8 cellular contexts compared by ENCODE assay signal in the genomic region with DNA sequence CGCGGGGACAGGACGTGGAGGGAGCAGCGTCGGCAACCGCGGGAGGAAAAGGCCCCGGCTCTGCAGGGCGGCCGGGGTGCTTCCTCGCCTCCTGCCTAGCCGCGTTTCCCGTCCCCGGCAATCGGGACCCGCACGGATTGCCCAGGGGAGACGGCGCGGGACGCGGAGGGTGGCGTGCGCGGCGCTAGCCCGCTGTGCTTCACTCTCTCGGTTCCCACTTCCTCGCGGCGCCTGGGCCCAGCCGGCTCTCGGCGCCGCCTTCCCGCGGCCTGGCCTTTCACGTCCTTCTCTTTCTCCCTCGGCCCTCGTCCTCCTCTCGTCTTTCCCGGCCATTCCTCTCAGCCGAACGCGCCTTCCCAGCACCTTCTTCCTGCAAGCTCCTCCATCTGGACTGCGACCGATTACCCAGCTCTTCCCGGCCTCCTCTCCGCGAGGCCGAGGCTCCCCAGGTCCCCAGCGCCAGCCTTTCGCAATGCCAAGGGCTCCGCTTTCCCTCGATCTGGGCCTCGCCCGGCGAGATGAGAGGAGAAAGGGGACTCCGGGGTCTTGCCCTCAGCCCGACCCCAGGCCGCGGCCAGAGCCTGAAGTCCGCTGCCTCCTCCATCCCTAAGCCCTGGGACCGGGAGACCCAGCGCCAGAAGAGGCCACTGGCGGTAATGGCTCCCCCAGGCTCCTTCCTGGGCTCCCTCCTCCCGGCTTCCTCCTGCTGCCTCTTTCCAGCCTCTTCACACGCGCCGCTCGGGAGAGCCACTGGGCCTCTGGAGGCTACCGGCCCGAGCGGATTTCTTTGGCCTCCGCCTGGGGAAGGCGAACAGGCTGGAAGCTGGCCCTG. TPM values are rescaled to one million over a fixed set of nuclear protein-coding genes. Genes with fewer than 3 reads are reported as not detected.
DNase-seq lines count a peak whose midpoint lies in the region; ATAC-seq, FAIRE-seq and TF ChIP-seq lines count a peak whose summit lies in the region.

No MANE protein-coding gene starts in this region.

- H2AFZ ChIP-seq in smooth muscle cell (ENCODE audit: low read depth), result peak overlapping the region; percentile 92

- POLR2A ChIA-PET in BJ (lab: Charles Lee), result interaction anchor here (0.5 kb wide), 1 partner anchor 155 kb away, joined by 9 read pairs; no protein-coding TSS in a partner anchor

- no peak for ATAC-seq in GM18517 (IDR thresholded peaks at IDR 0.05; ENCODE audit: unreplicated experiment)

- no peaks in the 10 kb centered on the region for H3K79me2 ChIP-seq in smooth muscle cell (ENCODE audit: low read depth)

- H3K9me3 ChIP-seq in adipocyte (ENCODE audit: control insufficient read depth, low read length), result no peaks in the 10 kb centered on the region
- peaks cover 4% of the 10 kb centered on the region for H3K9me3 ChIP-seq in iPS-18a (ENCODE audit: control insufficient read depth, low read depth, low read length)
- no peaks in the 10 kb centered on the region for H3K9me3 ChIP-seq in smooth muscle cell (replicated peaks; ENCODE audit: low read depth)

- CTCF ChIA-PET in BJ (lab: Yijun Ruan, JAX), result interaction anchor here (1.1 to 1.3 kb wide), 2 partner anchors 15 to 77 kb away, joined by 3 read pairs; a partner anchor contains a TSS

- DNase-seq in BJ (ENCODE audit: low read depth) (no peak), HTR-8/SVneo (ENCODE audit: insufficient read length, low spot score) (no peak), adipocyte (ENCODE audit: low read depth) (peak; percentile 44), smooth muscle cell (lab: John Stamatoyannopoulos, UW; ENCODE audit: unreplicated experiment) (no peak), SW480 (ENCODE audit: low spot score) (no peak), GF-D8 (lab: John Stamatoyannopoulos, UW) (no peak)

- TF ChIP-seq CTCF in BJ (IDR thresholded peaks at IDR 0.05; ENCODE audit: insufficient read depth, low read depth, low read length) (no peak), smooth muscle cell (IDR thresholded peaks at IDR 0.05; ENCODE audit: borderline replicate concordance, insufficient read depth, poor library complexity, severe bottlenecking) (no peak)

- H3K4me3 ChIP-seq in BJ (ENCODE audit: low read depth, low read length), result peak overlapping the region; percentile 53
- peak overlapping the region; percentile 80 for H3K4me3 ChIP-seq in adipocyte (ENCODE audit: low read length)
- H3K4me3 ChIP-seq in iPS-18a (ENCODE audit: low read length), result peak overlapping the region; percentile 55
- peak overlapping the region; percentile 59 for H3K4me3 ChIP-seq in smooth muscle cell

- H3K27ac ChIP-seq in iPS-18a (ENCODE audit: low read length) (no peak overlapping the region), smooth muscle cell (ENCODE audit: low read depth) (no peak overlapping the region)

- 2% methylated on average over 71 of the region's 77 CpGs for WGBS in smooth muscle cell (ENCODE audit: low lambda C conversion rate)

- peak; percentile 16 for FAIRE-seq in HTR-8/SVneo (lab: Jason Lieb, UNC)

- H3K27me3 ChIP-seq in BJ (ENCODE audit: control insufficient read depth, insufficient read depth, low read length) (peaks cover 35% of the 10 kb centered on the region), adipocyte (replicated peaks; ENCODE audit: control insufficient read depth, insufficient read depth, low read length) (peaks cover 38% of the 10 kb centered on the region), iPS-18a (ENCODE audit: control insufficient read depth, insufficient read depth, low read length) (peaks cover 100% of the 10 kb centered on the region), smooth muscle cell (ENCODE audit: low read depth) (peaks cover 97% of the 10 kb centered on the region)

- peak overlapping the region; percentile 93 for H3K4me2 ChIP-seq in smooth muscle cell

- peaks cover 14% of the 10 kb centered on the region for H3K4me1 ChIP-seq in adipocyte (ENCODE audit: control insufficient read depth, insufficient read depth, low read length)
- peaks cover 19% of the 10 kb centered on the region for H3K4me1 ChIP-seq in iPS-18a (ENCODE audit: control insufficient read depth, low read depth, low read length)
- peaks cover 9% of the 10 kb centered on the region for H3K4me1 ChIP-seq in smooth muscle cell (ENCODE audit: low read depth)

- H3F3A ChIP-seq in smooth muscle cell (ENCODE audit: low read depth), result no peaks in the 10 kb centered on the region

- H3K36me3 ChIP-seq in BJ (ENCODE audit: control insufficient read depth, insufficient read depth, low read length), result no peaks in the 10 kb centered on the region
- no peaks in the 10 kb centered on the region for H3K36me3 ChIP-seq in adipocyte (ENCODE audit: control insufficient read depth, insufficient read depth, low read length, severe bottlenecking)
- H3K36me3 ChIP-seq in iPS-18a (ENCODE audit: control insufficient read depth, low read depth, low read length), result no peaks in the 10 kb centered on the region
- H3K36me3 ChIP-seq in smooth muscle cell (ENCODE audit: low read depth), result no peaks in the 10 kb centered on the region

- peaks cover 43% of the 10 kb centered on the region for H4K20me1 ChIP-seq in smooth muscle cell (ENCODE audit: low read depth)

- H3K9ac ChIP-seq in adipocyte (ENCODE audit: low read length), result peak overlapping the region; percentile 87
- peak overlapping the region; percentile 13 for H3K9ac ChIP-seq in iPS-18a (ENCODE audit: low read length)
- no peak overlapping the region for H3K9ac ChIP-seq in smooth muscle cell (ENCODE audit: low read depth)

RNA-seq across cellular contexts. Expression of a gene that starts 1.1 kb away (rescaled TPM):
- polyA plus RNA-seq in BJ (2011; rRNA removed) (0.72 and 0.94 TPM in 2 replicates), smooth muscle cell (1.9 and 3.3 TPM in 2 replicates)
- 0.57 TPM in 1 of 2 replicates, not detected in the other for polyA minus RNA-seq in BJ (2011; rRNA and poly(A)+ RNA removed)
- 0.81 and 1.3 TPM in 2 replicates for total RNA-seq in smooth muscle cell

RNA-seq across cellular contexts. Expression of a gene that starts 34.2 kb away (rescaled TPM):
- polyA plus RNA-seq in BJ (2011; rRNA removed) (0.85 and 1.3 TPM in 2 replicates), smooth muscle cell (0.59 and 2.0 TPM in 2 replicates)
- not detected in 2 replicates for polyA minus RNA-seq in BJ (2011; rRNA and poly(A)+ RNA removed)
- total RNA-seq in smooth muscle cell, result not detected in 2 replicates
